Comparison of ENCODE assay signal across 8 cellular contexts in the genomic region with DNA sequence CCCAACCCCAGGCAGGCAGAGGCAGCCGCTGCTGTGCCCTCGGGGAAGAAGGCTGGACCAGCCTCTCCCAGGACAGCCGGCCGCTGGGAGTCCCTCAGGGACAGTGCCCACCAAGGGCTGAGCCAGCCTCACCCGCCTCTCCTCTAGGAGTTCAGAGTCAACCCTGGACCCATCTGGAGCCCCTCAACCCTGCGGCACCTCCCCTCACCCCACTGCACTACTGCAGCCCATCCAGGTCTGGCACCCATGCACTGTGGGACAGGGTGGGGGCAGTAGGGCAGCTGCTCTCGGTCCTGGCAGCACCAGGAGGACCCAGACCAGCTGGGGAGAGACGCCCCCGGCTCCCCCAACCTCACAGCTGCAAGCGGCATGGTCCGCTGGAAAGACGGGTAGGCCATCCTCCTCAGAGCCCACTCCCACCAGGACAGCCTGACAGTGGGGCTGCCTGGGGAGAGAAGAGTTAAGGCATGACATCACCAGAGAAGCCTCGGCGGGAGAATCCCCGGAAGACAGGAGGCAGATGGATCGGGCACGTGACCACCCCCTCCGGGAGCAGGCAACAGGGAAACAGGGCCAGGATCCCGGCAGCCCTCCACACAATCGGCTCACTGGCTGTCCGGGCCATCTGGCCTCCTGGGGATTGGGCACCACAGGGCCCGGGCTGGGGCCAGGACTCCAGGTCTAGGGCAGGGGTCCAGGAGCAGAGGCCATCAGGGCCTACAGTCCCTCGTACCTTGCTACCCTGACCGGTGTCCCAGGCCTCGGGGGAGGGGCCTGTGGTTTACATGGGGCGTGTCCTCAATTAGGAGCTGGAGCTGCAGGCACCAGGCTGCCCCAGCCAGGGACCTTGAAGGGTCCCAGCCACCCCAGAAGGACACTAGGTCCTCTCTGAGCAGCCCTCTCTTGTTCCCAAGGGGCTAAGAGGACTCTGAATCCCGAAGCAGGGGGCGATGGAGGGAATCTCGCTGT. TPM values are rescaled to one million over a fixed set of nuclear protein-coding genes. Genes with fewer than 3 reads are reported as not detected.
DNase-seq lines count a peak whose midpoint lies in the region; ATAC-seq and TF ChIP-seq lines count a peak whose summit lies in the region.

No MANE protein-coding gene starts in this region.

- H3K27ac ChIP-seq in right atrium auricular region: peak overlapping the region; percentile 73 to 75

- intact Hi-C loops in posterior cingulate gyrus (cut with DNase I): loop anchor here (5.0 kb wide), 1 partner anchor 32 kb away; a partner anchor contains a TSS

- no peaks in the 10 kb centered on the region for H3K36me3 ChIP-seq in right atrium auricular region

- no peak for TF ChIP-seq CTCF in right atrium auricular region (IDR thresholded peaks at IDR 0.05)

- peak overlapping the region; percentile 18 to 90 for H3K4me3 ChIP-seq in right atrium auricular region

- no peaks in the 10 kb centered on the region for H3K27me3 ChIP-seq in right atrium auricular region

- DNase-seq in EH (ENCODE audit: low read depth) (peak; percentile 90), NCI-H2107 (lab: John Stamatoyannopoulos, UW) (peak; percentile 40), anterior cingulate cortex (lab: John Stamatoyannopoulos, UW) (peak; percentile 40 to 96 (median 90)), right atrium auricular region (ENCODE audit: low spot score) (peak; percentile 79), posterior cingulate gyrus (peak; percentile 93 to 99 (median 96))
- no peak for DNase-seq in activated CD4-positive, CD25-positive, alpha-beta regulatory T cell treated with anti-CD3 and anti-CD28 coated beads, Interleukin-2, amount 50 U/mL, for 72 hours
- no peak for DNase-seq in activated CD4-positive, alpha-beta T cell treated with anti-CD3 and anti-CD28 coated beads, Interleukin-2, amount 50 U/mL, for 4 hours

- H3K9me3 ChIP-seq in right atrium auricular region: no peaks in the 10 kb centered on the region

- peaks cover 0 to 46% of the 10 kb centered on the region in 2 donors for H3K4me1 ChIP-seq in right atrium auricular region

- ATAC-seq in HG03025 (IDR thresholded peaks at IDR 0.05; ENCODE audit: low FRiP score, unreplicated experiment): no peak

RNA-seq across cellular contexts. Expression of a gene that starts 3.1 kb away (rescaled TPM):
- total RNA-seq in right atrium auricular region: 10 to 100 TPM; 19.5 to 20.4 TPM

RNA-seq across cellular contexts. Expression of a gene that starts 3.8 kb away (rescaled TPM):
- total RNA-seq in right atrium auricular region: 10 to 100 TPM; 14.5 to 24.8 TPM

RNA-seq across cellular contexts. Expression of a gene that starts 19.8 kb away (rescaled TPM):
- 10 to 100 TPM; 59.6 to 65.2 TPM for total RNA-seq in right atrium auricular region

RNA-seq across cellular contexts. Expression of a gene that starts 20.0 kb away (rescaled TPM):
- total RNA-seq in right atrium auricular region: 10 to 100 TPM; 35.6 to 64.1 TPM

RNA-seq across cellular contexts. Expression of a gene that starts 24.4 kb away (rescaled TPM):
- under 1 TPM; 0.59 to 0.79 TPM for total RNA-seq in right atrium auricular region

Comparison
In these comparisons a context has a peak if more than half of its experiments do, and no peak if none do; other contexts are left out.
1. DNase-seq: peak in EH (single experiment), NCI-H2107 (single experiment), anterior cingulate cortex (58 of 58), right atrium auricular region (single experiment) and posterior cingulate gyrus (10 of 10); none in activated CD4-positive, CD25-positive, alpha-beta regulatory T cell treated with anti-CD3 and anti-CD28 coated beads, Interleukin-2, amount 50 U/mL, for 72 hours (single experiment) and activated CD4-positive, alpha-beta T cell treated with anti-CD3 and anti-CD28 coated beads, Interleukin-2, amount 50 U/mL, for 4 hours (0 of 2).